In the genomic region with DNA sequence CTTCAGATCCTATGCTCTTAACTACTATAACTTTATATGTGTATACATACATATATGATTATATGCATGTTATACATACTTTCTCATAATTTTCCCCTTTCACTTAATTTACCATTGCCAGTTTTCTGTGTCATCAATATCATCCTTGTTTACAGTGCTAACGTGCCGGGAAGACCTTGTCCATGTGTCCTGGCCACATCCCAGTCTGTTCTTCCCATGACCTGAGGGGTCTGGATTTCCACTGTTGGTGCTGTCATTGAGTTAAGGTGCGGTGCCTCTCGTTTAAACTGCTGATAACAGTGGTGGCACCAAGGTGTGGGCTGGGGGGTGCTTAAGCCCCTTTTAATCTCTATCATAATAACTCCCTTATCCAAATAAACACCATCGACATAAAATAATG, we compare ENCODE assay signal across 1 cellular context.
A peak's percentile ranks its signal among the peaks of the same experiment; 100 is the strongest.
TF ChIP-seq lines count a peak whose summit lies in the region.

No MANE protein-coding gene starts in this region.

TF ChIP-seq in HepG2, 621 proteins besides CTCF, POLR2A, EP300 and RAD21:
- TF ChIP-seq CHD2 (IDR thresholded peaks at IDR 0.05; ENCODE audit: low read depth, low read length) (no peak), KDM2A (CRISPR knock-in tag; IDR thresholded peaks at IDR 0.05; ENCODE audit: borderline replicate concordance, low read depth) (peak; percentile 12; the same call in 1 of the 2 replicates), ZIK1 (CRISPR knock-in tag; IDR thresholded peaks at IDR 0.05; ENCODE audit: borderline replicate concordance, low read depth) (no peak), ZNF75D (CRISPR knock-in tag; IDR thresholded peaks at IDR 0.05; ENCODE audit: borderline replicate concordance) (no peak), JARID2 (CRISPR knock-in tag; IDR thresholded peaks at IDR 0.05; ENCODE audit: insufficient replicate concordance) (no peak), ZMAT3 (CRISPR knock-in tag; conservative IDR thresholded peaks at IDR 0.05) (no peak), ZNF775 (CRISPR knock-in tag; IDR thresholded peaks at IDR 0.05; ENCODE audit: borderline replicate concordance) (no peak)
- TF ChIP-seq, protein P1, sequence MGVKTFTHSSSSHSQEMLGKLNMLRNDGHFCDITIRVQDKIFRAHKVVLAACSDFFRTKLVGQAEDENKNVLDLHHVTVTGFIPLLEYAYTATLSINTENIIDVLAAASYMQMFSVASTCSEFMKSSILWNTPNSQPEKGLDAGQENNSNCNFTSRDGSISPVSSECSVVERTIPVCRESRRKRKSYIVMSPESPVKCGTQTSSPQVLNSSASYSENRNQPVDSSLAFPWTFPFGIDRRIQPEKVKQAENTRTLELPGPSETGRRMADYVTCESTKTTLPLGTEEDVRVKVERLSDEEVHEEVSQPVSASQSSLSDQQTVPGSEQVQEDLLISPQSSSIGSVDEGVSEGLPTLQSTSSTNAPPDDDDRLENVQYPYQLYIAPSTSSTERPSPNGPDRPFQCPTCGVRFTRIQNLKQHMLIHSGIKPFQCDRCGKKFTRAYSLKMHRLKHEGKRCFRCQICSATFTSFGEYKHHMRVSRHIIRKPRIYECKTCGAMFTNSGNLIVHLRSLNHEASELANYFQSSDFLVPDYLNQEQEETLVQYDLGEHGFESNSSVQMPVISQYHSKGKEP (CRISPR knock-in tag; IDR thresholded peaks at IDR 0.05), result no peak
